In genomic region chr6:28587011-28587745, GRCh38 we compare ENCODE assay signal across 9 cellular contexts.
DNase-seq lines count a peak whose midpoint lies in the region; ATAC-seq and TF ChIP-seq lines count a peak whose summit lies in the region.
"Had no signal": no experiment of that assay in that cellular context is flagged by ENCODE, and none has a peak within 500 bp of the region (broad histone marks: within the 10 kb centered on the region; RNA-seq: fewer than 3 reads in every experiment).

No MANE protein-coding gene starts in this region.

- H3K36me3 ChIP-seq in Peyer's patch (no peaks in the 10 kb centered on the region), urinary bladder (ENCODE audit: insufficient read depth) (no peaks in the 10 kb centered on the region)

- TF ChIP-seq CTCF in Peyer's patch (IDR thresholded peaks at IDR 0.05): no peak

- intact Hi-C loops in Right ventricle myocardium superior (cut with DNase I) (no loop called here), posterior cingulate gyrus (cut with DNase I) (no loop called here)

- DNase-seq in AG20443 (ENCODE audit: low spot score) (peak; percentile 45), GM19240 (ENCODE audit: insufficient read length, low spot score) (peak; percentile 36), Peyer's patch (peak; percentile 35 to 82 (median 73)), Right ventricle myocardium superior (peak; percentile 61), posterior cingulate gyrus (peak; percentile 40 to 97 (median 80))
- DNase-seq in activated gamma-delta T cell treated with anti-CD3 and anti-CD28 coated beads, Interleukin-2, amount 50 U/mL, for 16 hours (ENCODE audit: low read depth): peak; percentile 23

- under 1% methylated on average over 40 of the region's 40 CpGs for WGBS in urinary bladder

- no peaks in the 10 kb centered on the region for H3K9me3 ChIP-seq in Peyer's patch

- ATAC-seq in HG03520 (IDR thresholded peaks at IDR 0.05; ENCODE audit: unreplicated experiment) (peak; percentile 75), Right ventricle myocardium superior (ENCODE audit: poor library complexity) (peak; percentile 98)
- ATAC-seq: HCT116 had no signal

- H3K4me1 ChIP-seq in Peyer's patch: no peaks in the 10 kb centered on the region
- no peaks in the 10 kb centered on the region for H3K4me1 ChIP-seq in urinary bladder (ENCODE audit: insufficient read depth)

- H3K4me3 ChIP-seq in Peyer's patch (peak overlapping the region; percentile 35 to 67 (median 51)), urinary bladder (ENCODE audit: low read depth, low read length) (peak overlapping the region; percentile 51)

- no peak overlapping the region for H3K27ac ChIP-seq in Peyer's patch
- H3K27ac ChIP-seq in urinary bladder (ENCODE audit: low read depth): no peak overlapping the region

- TF ChIP-seq POLR2A in Peyer's patch (IDR thresholded peaks at IDR 0.05): no peak

- H3K27me3 ChIP-seq in Peyer's patch: peaks cover 0 to 13% of the 10 kb centered on the region in 2 donors

Comparison
In these comparisons a context has a peak if more than half of its experiments do, and no peak if none do; other contexts are left out.
1. DNase-seq: peak in every context shown above with its lines; median percentile 80 in posterior cingulate gyrus; 73 in Peyer's patch; 61 in Right ventricle myocardium superior; 45 in AG20443; 36 in GM19240; 23 in activated gamma-delta T cell treated with anti-CD3 and anti-CD28 coated beads, Interleukin-2, amount 50 U/mL, for 16 hours.